In genomic region chr14:31224808-31225207, GRCh38 we compare ENCODE assay signal across 11 cellular contexts.
"Had no signal": no experiment of that assay in that cellular context is flagged by ENCODE, and none has a peak within 500 bp of the region (broad histone marks: within the 10 kb centered on the region; RNA-seq: fewer than 3 reads in every experiment).

No MANE protein-coding gene starts in this region.

- DNase-seq: GM23248, GOT3, H7, H9, HCEC 1CT, HFFc6 had no signal

- H3K4me2 ChIP-seq: GM23338 had no signal

- H3K36me3 ChIP-seq: HAP-1 had no signal

- ATAC-seq: GM23338, HCT116 had no signal

- H3K4me3 ChIP-seq: GM23248, GM23338, HAP-1 had no signal

- H3K9ac ChIP-seq: GM23248 had no signal

- FAIRE-seq: H1, H54 had no signal

- H3K27ac ChIP-seq: GM23248 had no signal

- H2AFZ ChIP-seq: GM23248, GM23338 had no signal

- H3K9me3 ChIP-seq: HAP-1 had no signal
